1 cellular context compared by ENCODE assay signal in genomic region chr11:58618215-58618614, GRCh38.
TF ChIP-seq lines count a peak whose summit lies in the region.

No MANE protein-coding gene starts in this region.

TF ChIP-seq in K562, 482 proteins besides CTCF, POLR2A, EP300 and RAD21:
- no peak for TF ChIP-seq ZNF263 (CRISPR knock-in tag; IDR thresholded peaks at IDR 0.05; ENCODE audit: borderline replicate concordance)
- no peak for TF ChIP-seq SMAD3 (CRISPR knock-in tag; conservative IDR thresholded peaks at IDR 0.05)
- peak; percentile 27; the same call in 1 of the 2 replicates for TF ChIP-seq POLR2AphosphoS5 (IDR thresholded peaks at IDR 0.05; ENCODE audit: control insufficient read depth, insufficient read depth, low read depth, low read length)
